In the genomic region with DNA sequence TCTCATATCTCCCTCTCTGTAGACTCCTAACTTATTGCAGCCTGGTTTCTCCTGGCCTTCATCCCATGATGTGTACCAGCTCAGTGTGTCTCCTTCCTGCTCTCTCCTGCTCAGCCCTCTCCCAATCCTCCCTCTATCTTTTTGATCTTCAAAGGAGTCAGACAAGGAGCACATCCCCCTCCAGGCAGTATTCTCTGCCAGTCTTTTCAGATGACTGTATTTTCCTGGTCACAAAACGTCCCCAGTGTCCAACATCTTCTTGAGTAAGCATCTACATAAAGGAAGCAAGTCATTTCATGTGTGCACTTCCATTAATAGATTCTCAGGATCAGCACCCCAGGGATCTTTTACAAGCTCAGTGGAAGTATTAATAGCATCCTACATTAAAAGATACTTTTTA, we compare ENCODE assay signal across 19 cellular contexts.
"Had no signal": no experiment of that assay in that cellular context is flagged by ENCODE, and none has a peak within 500 bp of the region (broad histone marks: within the 10 kb centered on the region; RNA-seq: fewer than 3 reads in every experiment).

No MANE protein-coding gene starts in this region.

- H3K4me3 ChIP-seq: hepatocyte, lower lobe of right lung, skin epidermis had no signal

- ATAC-seq: lower lobe of right lung, T-helper 17 cell had no signal

- H3K4me3 Mint-ChIP-seq: stimulated activated naive CD8-positive, alpha-beta T cell treated with anti-CD3 and anti-CD28 coated beads, Interleukin-15, Interleukin-2, amounts not matched to agents 100 ng/mL and 50 ng/mL, for 24 hours; T-helper 17 cell; type B pancreatic cell had no signal

- H2AFZ ChIP-seq: hepatocyte had no signal

- H3K27me3 ChIP-seq: hepatocyte had no signal

- H3K36me3 ChIP-seq: lower lobe of right lung, WERI-Rb-1 had no signal

- H3K79me2 ChIP-seq: hepatocyte had no signal

- DNase-seq: activated CD4-positive, alpha-beta T cell treated with anti-CD3 and anti-CD28 coated beads for 1 hour; activated CD8-positive, alpha-beta memory T cell treated with anti-CD3 and anti-CD28 coated beads for 24 hours; activated CD8-positive, alpha-beta memory T cell treated with anti-CD3 and anti-CD28 coated beads, Interleukin-2, amount 50 U/mL, for 48 hours; activated effector memory CD4-positive, alpha-beta T cell treated with Interleukin-2 at 50 U/mL for 16 hours; activated naive CD4-positive, alpha-beta T cell treated with anti-CD3 and anti-CD28 coated beads, Interleukin-2, amount 50 U/mL, for 16 hours; activated T-cell treated with anti-CD3 and anti-CD28 coated beads, Interleukin-2, amount 50 U/mL, for 48 hours; aorta; cortex of kidney; effector CD4-positive, alpha-beta T cell; left cardiac atrium; lower lobe of right lung; occipital lobe; posterior cingulate gyrus; T-helper 17 cell; WERI-Rb-1 had no signal

- H3K9me3 Mint-ChIP-seq: stimulated activated naive CD8-positive, alpha-beta T cell treated with anti-CD3 and anti-CD28 coated beads, Interleukin-15, Interleukin-2, amounts not matched to agents 100 ng/mL and 50 ng/mL, for 24 hours had no signal

- H3K27ac ChIP-seq: hepatocyte, lower lobe of right lung, skin epidermis, WERI-Rb-1 had no signal

- H3K9me3 ChIP-seq: lower lobe of right lung had no signal

- H3K36me3 Mint-ChIP-seq: type B pancreatic cell had no signal

- H3K27ac Mint-ChIP-seq: stimulated activated naive CD8-positive, alpha-beta T cell treated with anti-CD3 and anti-CD28 coated beads, Interleukin-15, Interleukin-2, amounts not matched to agents 100 ng/mL and 50 ng/mL, for 24 hours; T-helper 17 cell; type B pancreatic cell had no signal

- H3K4me2 ChIP-seq: hepatocyte had no signal
